In the genomic region with DNA sequence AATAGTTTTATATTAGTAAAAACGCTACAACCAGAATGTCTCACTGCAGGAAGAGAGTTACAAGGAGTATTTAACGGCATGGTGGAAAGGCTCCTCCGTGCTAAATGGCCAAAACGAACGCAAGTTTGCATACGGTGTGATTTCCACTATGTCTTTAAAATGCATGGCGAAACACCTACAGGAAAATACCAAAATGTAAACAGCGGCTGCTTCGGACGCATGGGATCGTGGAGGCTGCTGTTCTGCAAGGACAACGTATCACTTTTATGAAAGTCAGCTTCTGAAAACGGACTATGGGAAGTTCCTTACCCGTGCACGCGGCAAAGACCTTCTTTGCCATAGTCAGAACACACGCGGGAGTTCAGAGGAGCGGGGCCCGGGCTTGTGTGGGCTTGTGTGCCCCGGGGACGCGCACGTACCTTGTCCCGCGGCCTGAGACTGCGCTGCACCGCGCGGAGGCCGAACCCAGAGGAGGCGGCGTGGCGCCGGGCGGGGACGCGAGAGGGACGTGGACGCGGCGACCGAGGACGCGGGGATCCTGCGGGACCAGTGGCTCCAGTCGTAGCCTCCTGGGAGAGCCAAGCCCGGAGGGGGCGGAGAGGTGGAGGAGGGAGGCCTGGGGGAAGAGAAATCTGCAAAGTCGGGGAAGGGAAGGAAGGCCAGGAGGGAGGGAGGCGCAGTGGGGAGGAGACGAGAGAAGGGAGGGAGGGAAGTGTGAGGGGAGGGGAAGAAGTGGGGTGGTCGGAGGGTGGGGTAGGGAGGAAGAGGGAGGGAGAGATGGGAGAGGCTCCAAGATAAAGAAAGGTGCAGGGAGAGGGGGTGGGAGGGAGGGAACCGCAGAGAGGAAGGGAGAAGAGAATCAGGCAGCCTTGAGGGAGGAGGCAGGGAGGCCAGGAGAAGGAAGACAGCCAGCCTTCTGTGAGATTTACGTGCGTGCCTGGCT, we compare ENCODE assay signal across 2 cellular contexts.
A peak's percentile ranks its signal among the peaks of the same experiment; 100 is the strongest.
TF ChIP-seq lines count a peak whose summit lies in the region.

TSS of gene CMBL (minus strand) at position 697 of the 943 bp plus-strand sequence. CDS start 17,140 bp downstream, outside the sequence.

TF ChIP-seq in IMR-90, 13 proteins besides CTCF, POLR2A, EP300 and RAD21:
- TF ChIP-seq, protein P1, sequence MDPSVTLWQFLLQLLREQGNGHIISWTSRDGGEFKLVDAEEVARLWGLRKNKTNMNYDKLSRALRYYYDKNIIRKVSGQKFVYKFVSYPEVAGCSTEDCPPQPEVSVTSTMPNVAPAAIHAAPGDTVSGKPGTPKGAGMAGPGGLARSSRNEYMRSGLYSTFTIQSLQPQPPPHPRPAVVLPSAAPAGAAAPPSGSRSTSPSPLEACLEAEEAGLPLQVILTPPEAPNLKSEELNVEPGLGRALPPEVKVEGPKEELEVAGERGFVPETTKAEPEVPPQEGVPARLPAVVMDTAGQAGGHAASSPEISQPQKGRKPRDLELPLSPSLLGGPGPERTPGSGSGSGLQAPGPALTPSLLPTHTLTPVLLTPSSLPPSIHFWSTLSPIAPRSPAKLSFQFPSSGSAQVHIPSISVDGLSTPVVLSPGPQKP (IDR thresholded peaks at IDR 0.05; ENCODE audit: borderline replicate concordance, low read depth, low read length) = no peak
- TF ChIP-seq MAFK (IDR thresholded peaks at IDR 0.05; ENCODE audit: low read depth, low read length) (no peak), FOS (IDR thresholded peaks at IDR 0.05; ENCODE audit: low read depth, low read length) (no peak), CEBPB (IDR thresholded peaks at IDR 0.05; ENCODE audit: low read depth, low read length) (no peak), RFX5 (IDR thresholded peaks at IDR 0.05; ENCODE audit: low read depth, low read length) (no peak), BHLHE40 (IDR thresholded peaks at IDR 0.05; ENCODE audit: low read depth, low read length) (no peak), RCOR1 (IDR thresholded peaks at IDR 0.05; ENCODE audit: insufficient replicate concordance, low read length) (no peak), MXI1 (IDR thresholded peaks at IDR 0.05; ENCODE audit: borderline replicate concordance, low read depth, low read length) (peak; percentile 18; the same call in 1 of the 2 replicates), MAZ (IDR thresholded peaks at IDR 0.05; ENCODE audit: borderline replicate concordance, low read depth, low read length) (peak; percentile 57; the same call in 1 of the 2 replicates), CHD1 (IDR thresholded peaks at IDR 0.05; ENCODE audit: low read depth, low read length) (no peak), USF2 (IDR thresholded peaks at IDR 0.05; ENCODE audit: low read depth, low read length) (no peak), NFE2L2 (IDR thresholded peaks at IDR 0.05; ENCODE audit: low read depth, low read length) (no peak), SMC3 (IDR thresholded peaks at IDR 0.05; ENCODE audit: low read depth, low read length) (no peak)

TF ChIP-seq in SK-N-SH treated with all-trans-retinoic acid at 6 μM for 48 hours, 23 proteins besides CTCF, POLR2A, EP300 and RAD21:
- TF ChIP-seq PATZ1 (CRISPR knock-in tag; IDR thresholded peaks at IDR 0.05; ENCODE audit: borderline replicate concordance) = no peak
- no peak for TF ChIP-seq ARNTL (CRISPR knock-in tag; IDR thresholded peaks at IDR 0.05; ENCODE audit: borderline replicate concordance, low read depth)
- no peak for TF ChIP-seq GLIS3 (CRISPR knock-in tag; IDR thresholded peaks at IDR 0.05)
- TF ChIP-seq BACH2 (CRISPR knock-in tag; IDR thresholded peaks at IDR 0.05; ENCODE audit: borderline replicate concordance) = no peak
- no peak for TF ChIP-seq SNAI2 (CRISPR knock-in tag; IDR thresholded peaks at IDR 0.05)
- TF ChIP-seq PPARA (CRISPR knock-in tag; IDR thresholded peaks at IDR 0.05; ENCODE audit: borderline replicate concordance) = no peak
- TF ChIP-seq ZFP30 (CRISPR knock-in tag; IDR thresholded peaks at IDR 0.05) = no peak
- TF ChIP-seq CSRNP3 (CRISPR knock-in tag; IDR thresholded peaks at IDR 0.05) = no peak
- no peak for TF ChIP-seq ZNF565 (CRISPR knock-in tag; conservative IDR thresholded peaks at IDR 0.05; ENCODE audit: low read depth)
- TF ChIP-seq TOX (CRISPR knock-in tag; IDR thresholded peaks at IDR 0.05; ENCODE audit: borderline replicate concordance) = no peak
- TF ChIP-seq ZNF8 (CRISPR knock-in tag; IDR thresholded peaks at IDR 0.05) = no peak
- TF ChIP-seq RARB (CRISPR knock-in tag; IDR thresholded peaks at IDR 0.05) = no peak
- no peak for TF ChIP-seq TCF4 (CRISPR knock-in tag; IDR thresholded peaks at IDR 0.05; ENCODE audit: borderline replicate concordance)
- TF ChIP-seq ISL1 (CRISPR knock-in tag; IDR thresholded peaks at IDR 0.05) = no peak
- no peak for TF ChIP-seq ZNF70 (CRISPR knock-in tag; IDR thresholded peaks at IDR 0.05)
- TF ChIP-seq, protein P2, sequence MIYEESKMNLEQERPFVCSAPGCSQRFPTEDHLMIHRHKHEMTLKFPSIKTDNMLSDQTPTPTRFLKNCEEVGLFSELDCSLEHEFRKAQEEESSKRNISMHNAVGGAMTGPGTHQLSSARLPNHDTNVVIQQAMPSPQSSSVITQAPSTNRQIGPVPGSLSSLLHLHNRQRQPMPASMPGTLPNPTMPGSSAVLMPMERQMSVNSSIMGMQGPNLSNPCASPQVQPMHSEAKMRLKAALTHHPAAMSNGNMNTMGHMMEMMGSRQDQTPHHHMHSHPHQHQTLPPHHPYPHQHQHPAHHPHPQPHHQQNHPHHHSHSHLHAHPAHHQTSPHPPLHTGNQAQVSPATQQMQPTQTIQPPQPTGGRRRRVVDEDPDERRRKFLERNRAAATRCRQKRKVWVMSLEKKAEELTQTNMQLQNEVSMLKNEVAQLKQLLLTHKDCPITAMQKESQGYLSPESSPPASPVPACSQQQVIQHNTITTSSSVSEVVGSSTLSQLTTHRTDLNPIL (CRISPR knock-in tag; IDR thresholded peaks at IDR 0.05; ENCODE audit: low read depth) = no peak
- no peak for TF ChIP-seq OSR1 (CRISPR knock-in tag; IDR thresholded peaks at IDR 0.05)
- TF ChIP-seq, protein P3, sequence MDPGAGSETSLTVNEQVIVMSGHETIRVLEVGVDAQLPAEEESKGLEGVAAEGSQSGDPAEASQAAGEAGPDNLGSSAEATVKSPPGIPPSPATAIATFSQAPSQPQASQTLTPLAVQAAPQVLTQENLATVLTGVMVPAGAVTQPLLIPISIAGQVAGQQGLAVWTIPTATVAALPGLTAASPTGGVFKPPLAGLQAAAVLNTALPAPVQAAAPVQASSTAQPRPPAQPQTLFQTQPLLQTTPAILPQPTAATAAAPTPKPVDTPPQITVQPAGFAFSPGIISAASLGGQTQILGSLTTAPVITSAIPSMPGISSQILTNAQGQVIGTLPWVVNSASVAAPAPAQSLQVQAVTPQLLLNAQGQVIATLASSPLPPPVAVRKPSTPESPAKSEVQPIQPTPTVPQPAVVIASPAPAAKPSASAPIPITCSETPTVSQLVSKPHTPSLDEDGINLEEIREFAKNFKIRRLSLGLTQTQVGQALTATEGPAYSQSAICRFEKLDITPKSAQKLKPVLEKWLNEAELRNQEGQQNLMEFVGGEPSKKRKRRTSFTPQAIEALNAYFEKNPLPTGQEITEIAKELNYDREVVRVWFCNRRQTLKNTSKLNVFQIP (CRISPR knock-in tag; IDR thresholded peaks at IDR 0.05; ENCODE audit: borderline replicate concordance, low read depth) = no peak
- TF ChIP-seq, protein P4, sequence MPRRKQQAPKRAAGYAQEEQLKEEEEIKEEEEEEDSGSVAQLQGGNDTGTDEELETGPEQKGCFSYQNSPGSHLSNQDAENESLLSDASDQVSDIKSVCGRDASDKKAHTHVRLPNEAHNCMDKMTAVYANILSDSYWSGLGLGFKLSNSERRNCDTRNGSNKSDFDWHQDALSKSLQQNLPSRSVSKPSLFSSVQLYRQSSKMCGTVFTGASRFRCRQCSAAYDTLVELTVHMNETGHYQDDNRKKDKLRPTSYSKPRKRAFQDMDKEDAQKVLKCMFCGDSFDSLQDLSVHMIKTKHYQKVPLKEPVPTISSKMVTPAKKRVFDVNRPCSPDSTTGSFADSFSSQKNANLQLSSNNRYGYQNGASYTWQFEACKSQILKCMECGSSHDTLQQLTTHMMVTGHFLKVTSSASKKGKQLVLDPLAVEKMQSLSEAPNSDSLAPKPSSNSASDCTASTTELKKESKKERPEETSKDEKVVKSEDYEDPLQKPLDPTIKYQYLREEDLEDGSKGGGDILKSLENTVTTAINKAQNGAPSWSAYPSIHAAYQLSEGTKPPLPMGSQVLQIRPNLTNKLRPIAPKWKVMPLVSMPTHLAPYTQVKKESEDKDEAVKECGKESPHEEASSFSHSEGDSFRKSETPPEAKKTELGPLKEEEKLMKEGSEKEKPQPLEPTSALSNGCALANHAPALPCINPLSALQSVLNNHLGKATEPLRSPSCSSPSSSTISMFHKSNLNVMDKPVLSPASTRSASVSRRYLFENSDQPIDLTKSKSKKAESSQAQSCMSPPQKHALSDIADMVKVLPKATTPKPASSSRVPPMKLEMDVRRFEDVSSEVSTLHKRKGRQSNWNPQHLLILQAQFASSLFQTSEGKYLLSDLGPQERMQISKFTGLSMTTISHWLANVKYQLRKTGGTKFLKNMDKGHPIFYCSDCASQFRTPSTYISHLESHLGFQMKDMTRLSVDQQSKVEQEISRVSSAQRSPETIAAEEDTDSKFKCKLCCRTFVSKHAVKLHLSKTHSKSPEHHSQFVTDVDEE (CRISPR knock-in tag; IDR thresholded peaks at IDR 0.05) = no peak; the same call in 1 of the 2 replicates
- TF ChIP-seq ZC3H10 (CRISPR knock-in tag; IDR thresholded peaks at IDR 0.05) = no peak
